ENCODE assay signal across 8 cellular contexts in the genomic region with DNA sequence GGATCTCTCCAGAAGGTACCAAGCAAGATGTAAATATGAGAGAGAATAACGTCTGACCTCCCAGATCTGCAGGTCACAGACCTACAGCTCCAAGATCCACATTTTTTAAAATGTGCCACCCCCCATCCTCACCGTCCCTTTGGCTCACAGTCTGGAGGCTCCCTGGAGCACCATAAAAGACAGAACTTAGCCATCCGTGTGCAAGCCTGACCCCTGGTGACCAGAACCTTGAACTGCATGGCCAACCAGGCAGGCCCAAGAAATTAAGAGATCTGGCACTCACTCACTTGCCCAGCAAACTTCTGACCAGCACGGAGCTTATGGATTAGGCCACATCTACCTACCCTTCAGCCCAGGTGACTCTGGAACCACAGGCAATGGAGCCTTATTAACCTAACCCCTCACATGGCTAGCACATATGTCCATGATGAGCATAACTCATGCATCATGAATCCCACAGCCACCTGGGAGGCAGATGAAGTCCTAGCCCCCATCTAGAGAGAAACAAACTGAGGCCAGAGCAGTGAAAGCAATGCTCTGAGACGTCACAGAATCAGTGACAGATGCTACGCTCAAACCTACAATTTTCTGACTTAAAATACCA.
DNase-seq lines count a peak whose midpoint lies in the region; ATAC-seq and TF ChIP-seq lines count a peak whose summit lies in the region.

No MANE protein-coding gene starts in this region.

- H3K27me3 ChIP-seq in right cardiac atrium (ENCODE audit: control insufficient read depth, insufficient read depth) (no peaks in the 10 kb centered on the region), gastrocnemius medialis (no peaks in the 10 kb centered on the region)

- ATAC-seq in right cardiac atrium (peak; percentile 40 to 52), gastrocnemius medialis (peak; percentile 48 to 76), HG02759 (IDR thresholded peaks at IDR 0.05; ENCODE audit: unreplicated experiment) (no peak), HG03354 (IDR thresholded peaks at IDR 0.05; ENCODE audit: poor library complexity, severe bottlenecking, unreplicated experiment) (no peak)

- 32% methylated on average over 6 of the region's 6 CpGs for WGBS in right cardiac atrium

- intact Hi-C loops in right cardiac atrium (cut with DNase I) (loop anchor here (5.0 to 10.0 kb wide), 5 partner anchors 753 to 1016 kb away; no protein-coding TSS in a partner anchor), gastrocnemius medialis (cut with DNase I; ENCODE audit: low total_unique reads) (loop anchor here (1.0 to 5.0 kb wide), 4 partner anchors 761 to 1011 kb away; no protein-coding TSS in a partner anchor)

- H3K4me3 ChIP-seq in right cardiac atrium (ENCODE audit: low read length) (no peak overlapping the region), gastrocnemius medialis (no peak overlapping the region)

- H3K9me3 ChIP-seq in right cardiac atrium (ENCODE audit: control insufficient read depth, low read length) (no peaks in the 10 kb centered on the region), gastrocnemius medialis (no peaks in the 10 kb centered on the region)

- DNase-seq in DMS53 (lab: John Stamatoyannopoulos, UW) (peak; percentile 69), T-helper 1 cell (peak; percentile 24 to 66 (median 54)), anterior cingulate cortex (lab: John Stamatoyannopoulos, UW) (peak in 53 of 58 donors; percentile 3 to 79 (median 43)), right cardiac atrium (peak; percentile 58 to 89 (median 88)), gastrocnemius medialis (peak in 1 of 2 donors; percentile 52)

- TF ChIP-seq CTCF in LNCAP (IDR thresholded peaks at IDR 0.05) = peak; percentile 95
- peak; percentile 85 to 97 (median 93) for TF ChIP-seq CTCF in gastrocnemius medialis (IDR thresholded peaks at IDR 0.05 in 4 of 5, conservative IDR thresholded peaks at IDR 0.05 in 1 of 5)

- no peak for TF ChIP-seq POLR2A in gastrocnemius medialis (IDR thresholded peaks at IDR 0.05)

- H3K4me1 ChIP-seq in right cardiac atrium (ENCODE audit: control insufficient read depth, insufficient read depth, low read length) (no peaks in the 10 kb centered on the region), gastrocnemius medialis (no peaks in the 10 kb centered on the region)

- in situ Hi-C loops in gastrocnemius medialis (cut with MboI; ENCODE audit: low sequenced_read_pairs in 4 of 4) = loop anchor here (5.0 to 25.0 kb wide), 6 partner anchors 401 to 1016 kb away; a partner anchor contains a TSS

- no peaks in the 10 kb centered on the region for H3K36me3 ChIP-seq in gastrocnemius medialis

- H3K27ac ChIP-seq in right cardiac atrium (ENCODE audit: low read length) (no peak overlapping the region), gastrocnemius medialis (no peak overlapping the region)

Comparison
In these comparisons a context has a peak if more than half of its experiments do, and no peak if none do; other contexts are left out.
1. ATAC-seq: peak in right cardiac atrium (2 of 2) and gastrocnemius medialis (2 of 2); none in HG02759 (single experiment) and HG03354 (single experiment).